In genomic region chr1:226820935-226821718, GRCh38 we compare ENCODE assay signal across 9 cellular contexts. TPM values are rescaled to one million over a fixed set of nuclear protein-coding genes. Genes with fewer than 3 reads are reported as not detected.
A peak's percentile ranks its signal among the peaks of the same experiment; 100 is the strongest.
DNase-seq lines count a peak whose midpoint lies in the region; ATAC-seq, FAIRE-seq and TF ChIP-seq lines count a peak whose summit lies in the region.
"Had no signal": no experiment of that assay in that cellular context is flagged by ENCODE, and none has a peak within 500 bp of the region (broad histone marks: within the 10 kb centered on the region; RNA-seq: fewer than 3 reads in every experiment).

No MANE protein-coding gene starts in this region.

- H3K36me3 Mint-ChIP-seq in activated naive CD8-positive, alpha-beta T cell treated with anti-CD3 and anti-CD28 coated beads for 36 hours = no peaks in the 10 kb centered on the region
- H3K36me3 Mint-ChIP-seq in T-cell = no peaks in the 10 kb centered on the region

- peak overlapping the region; percentile 20 for H3K9ac ChIP-seq in endothelial cell of umbilical vein (replicated peaks; ENCODE audit: extremely low read depth, insufficient read depth, low read length)

- H3K4me3 ChIP-seq in endothelial cell of umbilical vein (replicated peaks in 1 of 3; ENCODE audit: insufficient read depth in 1 of 3, low read depth in 1 of 3, low read length in 3 of 3) = no peak overlapping the region
- no peak overlapping the region for H3K4me3 ChIP-seq in mesodermal cell (ENCODE audit: extremely low read depth, insufficient read depth, low read length, poor library complexity, severe bottlenecking)
- H3K4me3 ChIP-seq in uterus = no peak overlapping the region

- H3K27me3 Mint-ChIP-seq in activated naive CD8-positive, alpha-beta T cell treated with anti-CD3 and anti-CD28 coated beads for 36 hours = no peaks in the 10 kb centered on the region
- no peaks in the 10 kb centered on the region for H3K27me3 Mint-ChIP-seq in T-cell
- H3K27me3 Mint-ChIP-seq: B cell had no signal

- no peaks in the 10 kb centered on the region for H4K20me1 ChIP-seq in endothelial cell of umbilical vein (replicated peaks; ENCODE audit: control insufficient read depth, extremely low read depth, insufficient read depth, low read length)

- peaks cover 19% of the 10 kb centered on the region for H3K4me1 Mint-ChIP-seq in activated naive CD8-positive, alpha-beta T cell treated with anti-CD3 and anti-CD28 coated beads for 36 hours
- H3K4me1 Mint-ChIP-seq in T-cell = peaks cover 9 to 27% (median 10%) of the 10 kb centered on the region in 3 donors

- 77 to 78% methylated on average over 4 to 7 of the region's 8 CpGs for WGBS in mesodermal cell (ENCODE audit: insufficient coverage in 2 of 2), 2 experiments

- intact Hi-C loops in endothelial cell of umbilical vein (cut with micrococcal nuclease) = loop anchor here (1.0 to 2.0 kb wide), 3 partner anchors 82 to 186 kb away; partner anchors contain the start of gene ITPKB
- intact Hi-C loops in uterus (cut with DNase I; ENCODE audit: low total_unique reads) = no loop called here

- DNase-seq in NCI-H82 (lab: John Stamatoyannopoulos, UW) = peak; percentile 43
- DNase-seq in NCI-H82 treated with DMSO at 0.1 percent for 48 hours (lab: John Stamatoyannopoulos, UW; ENCODE audit: unreplicated experiment) = no peak
- DNase-seq in endothelial cell of umbilical vein (ENCODE audit: low read depth, low spot score) = peak; percentile 96
- peak; percentile 95 to 98 for DNase-seq in uterus
- no peak for DNase-seq in activated naive CD8-positive, alpha-beta T cell treated with anti-CD3 and anti-CD28 coated beads for 36 hours
- DNase-seq in T-cell = no peak

- H3K4me2 ChIP-seq in endothelial cell of umbilical vein (ENCODE audit: insufficient read depth, low read length) = peak overlapping the region; percentile 9

- CTCF ChIA-PET in endothelial cell of umbilical vein (lab: Charles Lee) = interaction anchor here (0.6 to 2.0 kb wide), 11 partner anchors 14 to 213 kb away, joined by 3 to 9 read pairs (median 3); partner anchors contain the start of gene ITPKB
- CTCF ChIA-PET in T-cell (lab: Charles Lee) = interaction anchor here in 1 of 2 donors (1.1 kb wide), 1 partner anchor 63 kb away, joined by 3 read pairs; no protein-coding TSS in a partner anchor

- no peaks in the 10 kb centered on the region for H3K9me3 ChIP-seq in endothelial cell of umbilical vein (replicated peaks; ENCODE audit: control insufficient read depth, insufficient read depth, low read length)
- peaks cover 6% of the 10 kb centered on the region for H3K9me3 ChIP-seq in mesodermal cell (ENCODE audit: control insufficient read depth, low read length)
- H3K9me3 ChIP-seq in uterus = no peaks in the 10 kb centered on the region

- H3K4me1 ChIP-seq in endothelial cell of umbilical vein (ENCODE audit: control insufficient read depth, extremely low read depth, insufficient read depth, low read length) (peaks cover 46% of the 10 kb centered on the region), mesodermal cell (ENCODE audit: control insufficient read depth, insufficient read depth, low read length, poor library complexity, severe bottlenecking) (peaks cover 30% of the 10 kb centered on the region), uterus (peaks cover 9% of the 10 kb centered on the region in 2 donors)

- peak; percentile 94 for FAIRE-seq in endothelial cell of umbilical vein (lab: Jason Lieb, UNC)

- dilution Hi-C loops in endothelial cell of umbilical vein (cut with MboI; ENCODE audit: extremely low pct_ligation_motif_present, low sequenced_read_pairs) = no loop called here

- no peak for TF ChIP-seq CTCF in endothelial cell of umbilical vein (IDR thresholded peaks at IDR 0.05; ENCODE audit: extremely low read depth in 1 of 2, insufficient read depth in 1 of 2, low read depth in 1 of 2, low read length in 2 of 2)
- no peak for TF ChIP-seq CTCF in uterus (IDR thresholded peaks at IDR 0.05)

- H3K36me3 ChIP-seq in endothelial cell of umbilical vein (ENCODE audit: control insufficient read depth in 2 of 2, extremely low read depth in 1 of 2, insufficient read depth in 2 of 2, low read length in 2 of 2) (no peaks in the 10 kb centered on the region), mesodermal cell (ENCODE audit: control insufficient read depth, insufficient read depth, low read length) (no peaks in the 10 kb centered on the region), uterus (no peaks in the 10 kb centered on the region)

- no peak overlapping the region for H3K4me3 Mint-ChIP-seq in activated naive CD8-positive, alpha-beta T cell treated with anti-CD3 and anti-CD28 coated beads for 36 hours
- H3K4me3 Mint-ChIP-seq in T-cell = no peak overlapping the region
- H3K4me3 Mint-ChIP-seq: B cell had no signal

- ATAC-seq in T-cell (replicated peaks in 1 of 4) = no peak
- ATAC-seq in HG03520 (IDR thresholded peaks at IDR 0.05; ENCODE audit: unreplicated experiment) = no peak

- no peaks in the 10 kb centered on the region for H3K79me2 ChIP-seq in endothelial cell of umbilical vein (ENCODE audit: control insufficient read depth, insufficient read depth, low read length)

- POLR2A ChIA-PET in endothelial cell of umbilical vein (lab: Charles Lee) (no interaction called here), T-cell (lab: Charles Lee) (no interaction called here)

- H3K27ac ChIP-seq in endothelial cell of umbilical vein (ENCODE audit: insufficient read depth, low read depth, low read length) = peak overlapping the region; percentile 83
- H3K27ac ChIP-seq in mesodermal cell (ENCODE audit: low read depth, low read length, severe bottlenecking) = peak overlapping the region; percentile 69
- H3K27ac ChIP-seq in uterus = peak overlapping the region; percentile 90 to 95

- no peak overlapping the region for H3K27ac Mint-ChIP-seq in activated naive CD8-positive, alpha-beta T cell treated with anti-CD3 and anti-CD28 coated beads for 36 hours
- no peak overlapping the region for H3K27ac Mint-ChIP-seq in T-cell
- H3K27ac Mint-ChIP-seq: B cell had no signal

- TSS peak; percentile 83 for BruUV-seq in endothelial cell of umbilical vein (replicated peaks; lab: Mats Ljungman, UMichigan)

- no peak overlapping the region for H2AFZ ChIP-seq in endothelial cell of umbilical vein (ENCODE audit: low read depth, low read length)

- H3K27me3 ChIP-seq in endothelial cell of umbilical vein (ENCODE audit: control insufficient read depth in 2 of 2, insufficient read depth in 2 of 2, low read length in 2 of 2) = no peaks in the 10 kb centered on the region
- no peaks in the 10 kb centered on the region for H3K27me3 ChIP-seq in uterus

- TF ChIP-seq POLR2A in endothelial cell of umbilical vein (IDR thresholded peaks at IDR 0.05; ENCODE audit: low read depth, low read length) = no peak
- no peak for TF ChIP-seq POLR2A in uterus (IDR thresholded peaks at IDR 0.05)

- no peaks in the 10 kb centered on the region for H3K9me1 ChIP-seq in endothelial cell of umbilical vein (replicated peaks; ENCODE audit: control insufficient read depth, extremely low read depth, insufficient read depth, low read length)

- H3K9me3 Mint-ChIP-seq in activated naive CD8-positive, alpha-beta T cell treated with anti-CD3 and anti-CD28 coated beads for 36 hours = no peaks in the 10 kb centered on the region
- H3K9me3 Mint-ChIP-seq in T-cell = no peaks in the 10 kb centered on the region

TF ChIP-seq in endothelial cell of umbilical vein, 7 proteins besides CTCF, POLR2A, EP300 and RAD21:
- no peak for TF ChIP-seq EZH2 (IDR thresholded peaks at IDR 0.05; ENCODE audit: borderline replicate concordance, low read depth, low read length, severe bottlenecking)
- peak; percentile 97 for TF ChIP-seq JUN (IDR thresholded peaks at IDR 0.05; ENCODE audit: borderline replicate concordance, insufficient read depth, insufficient read length, low read depth)
- TF ChIP-seq GATA2 (IDR thresholded peaks at IDR 0.05; ENCODE audit: insufficient read depth, insufficient read length, low read depth, low read length) = peak; percentile 68
- TF ChIP-seq, protein P1, sequence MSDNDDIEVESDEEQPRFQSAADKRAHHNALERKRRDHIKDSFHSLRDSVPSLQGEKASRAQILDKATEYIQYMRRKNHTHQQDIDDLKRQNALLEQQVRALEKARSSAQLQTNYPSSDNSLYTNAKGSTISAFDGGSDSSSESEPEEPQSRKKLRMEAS (IDR thresholded peaks at IDR 0.05; ENCODE audit: insufficient read depth, insufficient read length) = peak; percentile 46
- no peak for TF ChIP-seq MYC (IDR thresholded peaks at IDR 0.05; ENCODE audit: low read depth, low read length)
- TF ChIP-seq POLR2AphosphoS5 (IDR thresholded peaks at IDR 0.05; ENCODE audit: insufficient read depth, low read depth, low read length) = peak; percentile 75
- TF ChIP-seq FOS (IDR thresholded peaks at IDR 0.05; ENCODE audit: borderline replicate concordance, insufficient read depth, low read length) = peak; percentile 83

RNA-seq across cellular contexts. Expression of gene PSEN2, which starts 49.3 kb away (rescaled TPM):
- total RNA-seq in endothelial cell of umbilical vein (12.5 and 17.1 TPM in 2 replicates), uterus (10 to 100 TPM; 12.8 to 80.9 (median 31.3) TPM), T-cell (1 to 10 TPM; 1.9 to 5.6 (median 4.0) TPM)
- polyA plus RNA-seq in endothelial cell of umbilical vein = 18.1 and 19.3 TPM in 2 replicates
- polyA plus RNA-seq in endothelial cell of umbilical vein (2011; cell fraction: cytosol; rRNA removed) = 10.4 TPM in 2 replicates
- 18.3 and 19.6 TPM in 2 replicates for polyA plus RNA-seq in endothelial cell of umbilical vein (2011; cell fraction: nucleus; rRNA removed)
- polyA plus RNA-seq in endothelial cell of umbilical vein (2012) = 7.9 and 9.5 TPM in 2 replicates
- 23.9 and 29.4 TPM in 2 replicates for polyA minus RNA-seq in endothelial cell of umbilical vein
- polyA minus RNA-seq in endothelial cell of umbilical vein (2011; cell fraction: cytosol; rRNA and poly(A)+ RNA removed) = 14.2 TPM
- 11.6 and 11.8 TPM in 2 replicates for polyA minus RNA-seq in endothelial cell of umbilical vein (2011; cell fraction: nucleus; rRNA and poly(A)+ RNA removed)
- 6.5 TPM for polyA plus RNA-seq in mesodermal cell (2013, experiment 1 of 2)
- polyA plus RNA-seq in mesodermal cell (2013, experiment 2 of 2) = 6.4 TPM
- 1 to 10 TPM; 3.9 to 4.6 TPM for total RNA-seq in activated naive CD8-positive, alpha-beta T cell treated with anti-CD3 and anti-CD28 coated beads for 36 hours

Comparison
In these comparisons a context has a peak if more than half of its experiments do, and no peak if none do; other contexts are left out.
1. DNase-seq: peak in NCI-H82 (single experiment), endothelial cell of umbilical vein (single experiment) and uterus (2 of 2); none in NCI-H82 treated with DMSO at 0.1 percent for 48 hours (single experiment), activated naive CD8-positive, alpha-beta T cell treated with anti-CD3 and anti-CD28 coated beads for 36 hours (single experiment) and T-cell (0 of 34).
2. Peak in every context shown above with its lines, with median percentiles within 50 percentile points of each other: H3K27ac ChIP-seq.